26 cellular contexts compared by ENCODE assay signal in genomic region chr1:171798311-171798710, GRCh38.
"Had no signal": no experiment of that assay in that cellular context is flagged by ENCODE, and none has a peak within 500 bp of the region (broad histone marks: within the 10 kb centered on the region; RNA-seq: fewer than 3 reads in every experiment).

No MANE protein-coding gene starts in this region.

- ATAC-seq: activated CD8-positive, alpha-beta T cell treated with anti-CD3 and anti-CD28 coated beads, Interleukin-2, amount 10 ng/mL, durations not matched to agents 7 days and 5 days; activated T-cell treated with anti-CD3 and anti-CD28 coated beads, Interleukin-2, amount 50 U/mL, for 72 hours had no signal

- H3K4me3 ChIP-seq: breast epithelium had no signal

- DNase-seq: activated CD4-positive, alpha-beta T cell treated with anti-CD3 and anti-CD28 coated beads for 4 hours; activated CD8-positive, alpha-beta T cell treated with anti-CD3 and anti-CD28 coated beads, Interleukin-2, amount 10 ng/mL, durations not matched to agents 7 days and 5 days; activated gamma-delta T cell treated with Interleukin-2 at 50 U/mL for 16 hours; activated naive CD4-positive, alpha-beta T cell treated with anti-CD3 and anti-CD28 coated beads, Interleukin-2, amount 10 ng/mL, durations not matched to agents 7 days and 5 days; activated naive CD8-positive, alpha-beta T cell treated with anti-CD3 and anti-CD28 coated beads for 36 hours; activated T-cell treated with anti-CD3 and anti-CD28 coated beads, Interleukin-2, amount 50 U/mL, for 72 hours; aorta; caudate nucleus; KG1; MV-4-11; NCI-H1092 treated with DMSO at 0.1 percent for 48 hours; NCI-H1417 treated with DMSO at 0.1 percent for 48 hours; NCI-H1694; NCI-H2029; NCI-H2107; NCI-H345; NCI-H510A; NCI-H526 treated with DMSO at 0.1 percent for 48 hours; NCI-H82; SIG-M5; T-helper 2 cell; T1000 had no signal

- H3K27me3 ChIP-seq: breast epithelium had no signal

- H3K9me3 Mint-ChIP-seq: activated naive CD4-positive, alpha-beta T cell treated with anti-CD3 and anti-CD28 coated beads, Interleukin-2, amount 10 ng/mL, durations not matched to agents 7 days and 5 days; activated naive CD8-positive, alpha-beta T cell treated with anti-CD3 and anti-CD28 coated beads for 36 hours; activated T-cell treated with anti-CD3 and anti-CD28 coated beads, Interleukin-2, amount 50 U/mL, for 72 hours; activated T-helper 2 cell treated with anti-CD3 and anti-CD28 coated beads, Interferon-gamma antibody, Interleukin-2, Interleukin-4, amounts not matched to agents 10 μg/mL and 5 μg/mL and 100 μg/mL, durations not matched to agents 14 hours and 24 hours and 36 hours; IgD-negative memory B cell had no signal

- H3K27ac Mint-ChIP-seq: activated CD8-positive, alpha-beta T cell treated with anti-CD3 and anti-CD28 coated beads, Interleukin-2, amount 10 ng/mL, durations not matched to agents 7 days and 5 days; activated naive CD4-positive, alpha-beta T cell treated with anti-CD3 and anti-CD28 coated beads, Interleukin-2, amount 10 ng/mL, durations not matched to agents 7 days and 5 days; activated naive CD8-positive, alpha-beta T cell treated with anti-CD3 and anti-CD28 coated beads for 36 hours; activated T-cell treated with anti-CD3 and anti-CD28 coated beads, Interleukin-2, amount 50 U/mL, for 72 hours; activated T-helper 2 cell treated with anti-CD3 and anti-CD28 coated beads, Interferon-gamma antibody, Interleukin-2, Interleukin-4, amounts not matched to agents 10 μg/mL and 5 μg/mL and 100 μg/mL, durations not matched to agents 14 hours and 24 hours and 36 hours; IgD-negative memory B cell had no signal

- H3K27me3 Mint-ChIP-seq: activated naive CD4-positive, alpha-beta T cell treated with anti-CD3 and anti-CD28 coated beads, Interleukin-2, amount 10 ng/mL, durations not matched to agents 7 days and 5 days; activated naive CD8-positive, alpha-beta T cell treated with anti-CD3 and anti-CD28 coated beads for 36 hours; IgD-negative memory B cell had no signal

- H3K4me3 Mint-ChIP-seq: activated CD8-positive, alpha-beta T cell treated with anti-CD3 and anti-CD28 coated beads, Interleukin-2, amount 10 ng/mL, durations not matched to agents 7 days and 5 days; activated naive CD4-positive, alpha-beta T cell treated with anti-CD3 and anti-CD28 coated beads, Interleukin-2, amount 10 ng/mL, durations not matched to agents 7 days and 5 days; activated naive CD8-positive, alpha-beta T cell treated with anti-CD3 and anti-CD28 coated beads for 36 hours; activated T-cell treated with anti-CD3 and anti-CD28 coated beads, Interleukin-2, amount 50 U/mL, for 72 hours; IgD-negative memory B cell had no signal

- H3K4me1 ChIP-seq: breast epithelium had no signal

- H3K27ac ChIP-seq: breast epithelium, VCaP had no signal

- H3K36me3 ChIP-seq: breast epithelium had no signal
